Comparison of ENCODE assay signal across 10 cellular contexts in genomic region chr11:19673924-19674390, GRCh38. TPM values are rescaled to one million over a fixed set of nuclear protein-coding genes. Genes with fewer than 3 reads are reported as not detected.
DNase-seq lines count a peak whose midpoint lies in the region; ATAC-seq, FAIRE-seq and TF ChIP-seq lines count a peak whose summit lies in the region.
"Had no signal": no experiment of that assay in that cellular context is flagged by ENCODE, and none has a peak within 500 bp of the region (broad histone marks: within the 10 kb centered on the region; RNA-seq: fewer than 3 reads in every experiment).

No MANE protein-coding gene starts in this region.

- no peaks in the 10 kb centered on the region for H3K79me2 ChIP-seq in GM23338 (replicated peaks; ENCODE audit: insufficient read depth)
- H3K79me2 ChIP-seq in astrocyte (ENCODE audit: insufficient read depth, low read length), result no peaks in the 10 kb centered on the region
- no peaks in the 10 kb centered on the region for H3K79me2 ChIP-seq in Karpas-422 (ENCODE audit: low read length)

- no peaks in the 10 kb centered on the region for H3K36me3 Mint-ChIP-seq in GM23338 (ENCODE audit: low read depth)
- H3K36me3 Mint-ChIP-seq in astrocyte (ENCODE audit: low read depth, unreplicated experiment), result peaks cover 2% of the 10 kb centered on the region

- H3K27ac ChIP-seq in GM23338 (ENCODE audit: low read depth) (no peak overlapping the region), astrocyte (ENCODE audit: low read depth, low read length) (no peak overlapping the region), Karpas-422 (ENCODE audit: low read length) (no peak overlapping the region)
- H3K27ac ChIP-seq: VCaP had no signal

- H3K4me3 Mint-ChIP-seq in GM23338, result no peak overlapping the region
- H3K4me3 Mint-ChIP-seq in astrocyte (ENCODE audit: unreplicated experiment), result no peak overlapping the region

- H3K27me3 ChIP-seq in GM23338 (ENCODE audit: insufficient read depth) (no peaks in the 10 kb centered on the region), astrocyte (ENCODE audit: insufficient read depth, low read length) (no peaks in the 10 kb centered on the region), Karpas-422 (ENCODE audit: low read length) (no peaks in the 10 kb centered on the region)

- H3K27me3 Mint-ChIP-seq in GM23338 (ENCODE audit: insufficient read depth, low read depth, poor library complexity) (peaks cover 10% of the 10 kb centered on the region), astrocyte (ENCODE audit: low read depth, unreplicated experiment) (peaks cover 24% of the 10 kb centered on the region)

- H3K27ac Mint-ChIP-seq in GM23338 (no peak overlapping the region), astrocyte (ENCODE audit: unreplicated experiment) (no peak overlapping the region)

- H3K4me1 Mint-ChIP-seq in GM23338, result peaks cover 41% of the 10 kb centered on the region
- peaks cover 5% of the 10 kb centered on the region for H3K4me1 Mint-ChIP-seq in astrocyte (ENCODE audit: low read depth, unreplicated experiment)

- H3F3A ChIP-seq in GM23338 (replicated peaks; ENCODE audit: low read depth), result peaks cover 3% of the 10 kb centered on the region; the same call in 1 of the 2 replicates

- H3K4me2 ChIP-seq in GM23338 (peak overlapping the region; percentile 60; the same call in 1 of the 2 replicates), astrocyte (ENCODE audit: low read length) (no peak overlapping the region), Karpas-422 (ENCODE audit: low read depth, low read length, poor library complexity, severe bottlenecking) (no peak overlapping the region)

- H3K9me3 Mint-ChIP-seq in GM23338, result no peaks in the 10 kb centered on the region
- H3K9me3 Mint-ChIP-seq in astrocyte (ENCODE audit: unreplicated experiment), result peaks cover 6% of the 10 kb centered on the region

- no peak overlapping the region for H3K4me3 ChIP-seq in GM23338
- H3K4me3 ChIP-seq in astrocyte (ENCODE audit: insufficient read depth, low read depth, low read length), result no peak overlapping the region
- no peak overlapping the region for H3K4me3 ChIP-seq in Karpas-422 (ENCODE audit: low read length)

- H2AFZ ChIP-seq in GM23338, result peak overlapping the region; percentile 96
- H2AFZ ChIP-seq in astrocyte (ENCODE audit: low read depth, low read length), result no peak overlapping the region
- no peak overlapping the region for H2AFZ ChIP-seq in Karpas-422 (ENCODE audit: low read length)

- peak; percentile 70 for ATAC-seq in GM23338
- no peak for ATAC-seq in GM18511 (IDR thresholded peaks at IDR 0.05; ENCODE audit: unreplicated experiment)
- no peak for ATAC-seq in stimulated activated naive CD8-positive, alpha-beta T cell treated with anti-CD3 and anti-CD28 coated beads, Interleukin-15, Interleukin-2, amounts not matched to agents 100 U/mL and 50 U/mL, for 24 hours

- H3K9me3 ChIP-seq in astrocyte (ENCODE audit: insufficient read depth, low read depth, low read length) (no peaks in the 10 kb centered on the region), Karpas-422 (ENCODE audit: low read length) (no peaks in the 10 kb centered on the region)

- H4K20me1 ChIP-seq in GM23338 (replicated peaks; ENCODE audit: insufficient read depth) (no peaks in the 10 kb centered on the region), astrocyte (ENCODE audit: insufficient read depth, low read length) (no peaks in the 10 kb centered on the region), Karpas-422 (ENCODE audit: insufficient read depth, low read depth, low read length) (no peaks in the 10 kb centered on the region)

- H3K4me1 ChIP-seq in GM23338 (ENCODE audit: insufficient read depth) (peaks cover 11% of the 10 kb centered on the region), astrocyte (ENCODE audit: insufficient read depth, low read length) (peaks cover 19% of the 10 kb centered on the region), Karpas-422 (ENCODE audit: low read length) (no peaks in the 10 kb centered on the region)

- peak; percentile 54 for DNase-seq in GM23338 (ENCODE audit: low spot score)
- DNase-seq in astrocyte (ENCODE audit: low read depth), result peak; percentile 36
- DNase-seq in hypothalamus (lab: John Stamatoyannopoulos, UW), result peak in 32 of 51 donors; percentile 14 to 87 (median 55)
- peak; percentile 56 for DNase-seq in renal cortical epithelial cell (ENCODE audit: low read depth)
- no peak for DNase-seq in stimulated activated naive CD8-positive, alpha-beta T cell treated with anti-CD3 and anti-CD28 coated beads, Interleukin-15, Interleukin-2, amounts not matched to agents 100 U/mL and 50 U/mL, for 24 hours
- DNase-seq in HUDEP-2 (lab: John Stamatoyannopoulos, UW; ENCODE audit: unreplicated experiment in 76 of 76), result no peak
- no peak for DNase-seq in Karpas-422
- DNase-seq: NCI-H345 had no signal

- no peaks in the 10 kb centered on the region for H3K36me3 ChIP-seq in GM23338 (ENCODE audit: insufficient read depth)
- no peaks in the 10 kb centered on the region for H3K36me3 ChIP-seq in astrocyte (ENCODE audit: insufficient read depth, low read length)
- H3K36me3 ChIP-seq in Karpas-422 (ENCODE audit: insufficient read depth, low read length), result no peaks in the 10 kb centered on the region

- no peaks in the 10 kb centered on the region for H3K9me2 ChIP-seq in GM23338 (ENCODE audit: insufficient read depth)
- no peaks in the 10 kb centered on the region for H3K9me2 ChIP-seq in Karpas-422 (replicated peaks; ENCODE audit: insufficient read depth, low read length)

- TF ChIP-seq CTCF in GM23338 (conservative IDR thresholded peaks at IDR 0.05; ENCODE audit: low read depth in 2 of 2) (no peak), astrocyte (IDR thresholded peaks at IDR 0.05; ENCODE audit: insufficient read depth, low read depth, low read length) (no peak)

- no peak overlapping the region for H3K9ac ChIP-seq in astrocyte (ENCODE audit: low read length)
- no peak overlapping the region for H3K9ac ChIP-seq in Karpas-422 (ENCODE audit: low read length)

- no peak for FAIRE-seq in astrocyte (lab: Jason Lieb, UNC)

TF ChIP-seq in GM23338, 12 proteins besides CTCF, POLR2A, EP300 and RAD21 (continues in another document):
- TF ChIP-seq, protein P1, sequence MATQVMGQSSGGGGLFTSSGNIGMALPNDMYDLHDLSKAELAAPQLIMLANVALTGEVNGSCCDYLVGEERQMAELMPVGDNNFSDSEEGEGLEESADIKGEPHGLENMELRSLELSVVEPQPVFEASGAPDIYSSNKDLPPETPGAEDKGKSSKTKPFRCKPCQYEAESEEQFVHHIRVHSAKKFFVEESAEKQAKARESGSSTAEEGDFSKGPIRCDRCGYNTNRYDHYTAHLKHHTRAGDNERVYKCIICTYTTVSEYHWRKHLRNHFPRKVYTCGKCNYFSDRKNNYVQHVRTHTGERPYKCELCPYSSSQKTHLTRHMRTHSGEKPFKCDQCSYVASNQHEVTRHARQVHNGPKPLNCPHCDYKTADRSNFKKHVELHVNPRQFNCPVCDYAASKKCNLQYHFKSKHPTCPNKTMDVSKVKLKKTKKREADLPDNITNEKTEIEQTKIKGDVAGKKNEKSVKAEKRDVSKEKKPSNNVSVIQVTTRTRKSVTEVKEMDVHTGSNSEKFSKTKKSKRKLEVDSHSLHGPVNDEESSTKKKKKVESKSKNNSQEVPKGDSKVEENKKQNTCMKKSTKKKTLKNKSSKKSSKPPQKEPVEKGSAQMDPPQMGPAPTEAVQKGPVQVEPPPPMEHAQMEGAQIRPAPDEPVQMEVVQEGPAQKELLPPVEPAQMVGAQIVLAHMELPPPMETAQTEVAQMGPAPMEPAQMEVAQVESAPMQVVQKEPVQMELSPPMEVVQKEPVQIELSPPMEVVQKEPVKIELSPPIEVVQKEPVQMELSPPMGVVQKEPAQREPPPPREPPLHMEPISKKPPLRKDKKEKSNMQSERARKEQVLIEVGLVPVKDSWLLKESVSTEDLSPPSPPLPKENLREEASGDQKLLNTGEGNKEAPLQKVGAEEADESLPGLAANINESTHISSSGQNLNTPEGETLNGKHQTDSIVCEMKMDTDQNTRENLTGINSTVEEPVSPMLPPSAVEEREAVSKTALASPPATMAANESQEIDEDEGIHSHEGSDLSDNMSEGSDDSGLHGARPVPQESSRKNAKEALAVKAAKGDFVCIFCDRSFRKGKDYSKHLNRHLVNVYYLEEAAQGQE (IDR thresholded peaks at IDR 0.05; ENCODE audit: unreplicated experiment), result no peak
- no peak for TF ChIP-seq STAT1 (IDR thresholded peaks at IDR 0.05; ENCODE audit: unreplicated experiment)

RNA-seq across cellular contexts. Expression of gene NAV2, which starts 38.7 kb away (rescaled TPM):
- total RNA-seq in GM23338 (2014; rRNA removed; shearing (Covaris generic)), result 42.3 and 45.0 TPM in 2 replicates
- polyA plus RNA-seq in GM23338 (2016; fragmentation: Nextera tagmentation; extraction: Ambion mirVana), result 23.4 and 26.0 TPM in 2 replicates
- 17.6 and 20.6 TPM in 2 replicates for total RNA-seq in astrocyte
- total RNA-seq in renal cortical epithelial cell, result 8.5 and 41.1 TPM in 2 replicates
- 0.04 TPM in 1 of 2 replicates, not detected in the other for total RNA-seq in Karpas-422 (2014; rRNA removed; shearing (Covaris generic); ENCODE audit: low replicate concordance)

Comparison
In these comparisons a context has a peak if more than half of its experiments do, and no peak if none do; other contexts are left out.
1. DNase-seq: peak in GM23338 (single experiment), astrocyte (single experiment), hypothalamus (32 of 51) and renal cortical epithelial cell (single experiment); none in stimulated activated naive CD8-positive, alpha-beta T cell treated with anti-CD3 and anti-CD28 coated beads, Interleukin-15, Interleukin-2, amounts not matched to agents 100 U/mL and 50 U/mL, for 24 hours (single experiment), HUDEP-2 (0 of 76) and Karpas-422 (single experiment).